In the genomic region with DNA sequence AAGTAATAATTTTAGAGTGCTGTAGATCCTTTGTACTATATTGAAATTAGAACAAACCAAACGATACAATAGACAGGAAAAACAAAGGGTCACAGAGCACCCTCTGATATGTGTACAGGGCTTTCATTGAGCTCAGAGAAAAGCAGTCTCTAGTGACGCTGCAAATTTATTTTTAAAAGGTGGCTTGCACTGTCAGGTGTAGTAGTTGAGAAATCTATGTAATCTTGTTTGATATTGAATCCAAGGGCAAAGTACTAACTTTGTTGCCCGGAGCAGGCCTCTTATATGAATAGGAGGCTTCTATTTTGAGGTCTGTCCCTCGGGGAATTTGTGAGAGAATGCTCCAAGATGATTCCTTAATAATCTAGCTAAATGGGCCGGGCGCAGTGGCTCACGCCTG, we compare ENCODE assay signal across 25 cellular contexts.
DNase-seq lines count a peak whose midpoint lies in the region; ATAC-seq and TF ChIP-seq lines count a peak whose summit lies in the region.
"Had no signal": no experiment of that assay in that cellular context is flagged by ENCODE, and none has a peak within 500 bp of the region (broad histone marks: within the 10 kb centered on the region; RNA-seq: fewer than 3 reads in every experiment).

No MANE protein-coding gene starts in this region.

- no peak overlapping the region for H3K4me2 ChIP-seq in PC-9
- H3K4me2 ChIP-seq: BLaER1 had no signal

- CTCF ChIA-PET in PC-9 (lab: Charles Lee): no interaction called here

- H3K27ac ChIP-seq in right lobe of liver (peak overlapping the region in 2 of 3 donors; percentile 34 to 65), PC-9 (no peak overlapping the region)
- H3K27ac ChIP-seq: BLaER1 had no signal

- POLR2A ChIA-PET in PC-9 (lab: Charles Lee; ENCODE audit: unreplicated experiment): no interaction called here

- no peaks in the 10 kb centered on the region for H3F3A ChIP-seq in PC-9 (ENCODE audit: insufficient read depth, low read depth)

- peak; percentile 26 for DNase-seq in NCI-H146 (lab: John Stamatoyannopoulos, UW)
- DNase-seq in NCI-H146 treated with DMSO at 0.1 percent for 48 hours (lab: John Stamatoyannopoulos, UW; ENCODE audit: unreplicated experiment): peak; percentile 26
- DNase-seq in SK-MEL-5 (ENCODE audit: low read depth, low spot score): peak; percentile 1
- peak in 1 of 3 donors; percentile 46 for DNase-seq in right lobe of liver
- no peak for DNase-seq in LoVo (ENCODE audit: low spot score)
- no peak for DNase-seq in PC-9
- DNase-seq: 8988T; ACHN; BE2C; C1 segment of cervical spinal cord; CD4-positive, alpha-beta memory T cell; CD4-positive, CD25-positive, alpha-beta regulatory T cell; CD8-positive, alpha-beta memory T cell; COR-L47; DMS 273 treated with DMSO at 0.1 percent for 48 hours; DMS153; DMS53; DMS79; DND-41; EL; GDM1 had no signal

- TF ChIP-seq CTCF in right lobe of liver (IDR thresholded peaks at IDR 0.05) (no peak), PC-9 (conservative IDR thresholded peaks at IDR 0.05) (no peak)

- H3K4me1 ChIP-seq in right lobe of liver: peaks cover 0 to 9% (median 0%) of the 10 kb centered on the region in 4 donors
- no peaks in the 10 kb centered on the region for H3K4me1 ChIP-seq in PC-9 (replicated peaks; ENCODE audit: insufficient read depth)
- H3K4me1 ChIP-seq: BLaER1 had no signal

- H3K79me2 ChIP-seq in PC-9 (ENCODE audit: low read depth): no peaks in the 10 kb centered on the region

- BruUV-seq in PC-9 (replicated peaks; lab: Mats Ljungman, UMichigan): no TSS peak

- WGBS in right lobe of liver (ENCODE audit: insufficient coverage, low coverage, low lambda C conversion rate, missing lambda C conversion rate): 48% methylated on average over 7 of the region's 7 CpGs

- H3K36me3 ChIP-seq in right lobe of liver: no peaks in the 10 kb centered on the region
- H3K36me3 ChIP-seq in PC-9 (ENCODE audit: low read depth): no peaks in the 10 kb centered on the region
- H3K36me3 ChIP-seq: BE2C, BLaER1 had no signal

- ATAC-seq in right lobe of liver (peak; percentile 98 to 99 (median 98)), GM21447 (IDR thresholded peaks at IDR 0.05; ENCODE audit: unreplicated experiment) (no peak), GM21529 (IDR thresholded peaks at IDR 0.05; ENCODE audit: unreplicated experiment) (no peak)
- ATAC-seq: GM12878 had no signal

- no peak for TF ChIP-seq POLR2A in right lobe of liver (IDR thresholded peaks at IDR 0.05)

- H3K4me3 ChIP-seq in right lobe of liver (no peak overlapping the region), PC-9 (no peak overlapping the region)
- H3K4me3 ChIP-seq: BLaER1, GM12878 had no signal

- H3K9me3 ChIP-seq in right lobe of liver: no peaks in the 10 kb centered on the region
- H3K9me3 ChIP-seq in PC-9 (ENCODE audit: insufficient read depth, low read depth): no peaks in the 10 kb centered on the region
- H3K9me3 ChIP-seq: BE2C, BLaER1 had no signal

- in situ Hi-C loops in SK-MEL-5 (cut with HindIII; ENCODE audit: low pct_unique_long_range_greater_than_20kb, low sequenced_read_pairs): no loop called here

- H2AFZ ChIP-seq in PC-9: no peak overlapping the region

- intact Hi-C loops in right lobe of liver (cut with DNase I): no loop called here
- intact Hi-C loops in PC-9 (cut with micrococcal nuclease; ENCODE audit: unreplicated experiment): no loop called here

- H3K27me3 ChIP-seq in right lobe of liver (no peaks in the 10 kb centered on the region), PC-9 (ENCODE audit: insufficient read depth, low read depth) (no peaks in the 10 kb centered on the region)
- H3K27me3 ChIP-seq: BE2C, BLaER1 had no signal

- no peaks in the 10 kb centered on the region for H3K9me2 ChIP-seq in PC-9 (ENCODE audit: insufficient read depth)

- H4K20me1 ChIP-seq in PC-9 (ENCODE audit: insufficient read depth): no peaks in the 10 kb centered on the region
- H4K20me1 ChIP-seq: BLaER1 had no signal

Comparison
In these comparisons a context has a peak if more than half of its experiments do, and no peak if none do; other contexts are left out.
1. DNase-seq: peak in NCI-H146 (single experiment), NCI-H146 treated with DMSO at 0.1 percent for 48 hours (single experiment) and SK-MEL-5 (single experiment); none in LoVo (single experiment) and PC-9 (0 of 2).
2. ATAC-seq: peak in right lobe of liver (4 of 4); none in GM21447 (single experiment) and GM21529 (single experiment).